ENCODE assay signal across 8 cellular contexts in the genomic region with DNA sequence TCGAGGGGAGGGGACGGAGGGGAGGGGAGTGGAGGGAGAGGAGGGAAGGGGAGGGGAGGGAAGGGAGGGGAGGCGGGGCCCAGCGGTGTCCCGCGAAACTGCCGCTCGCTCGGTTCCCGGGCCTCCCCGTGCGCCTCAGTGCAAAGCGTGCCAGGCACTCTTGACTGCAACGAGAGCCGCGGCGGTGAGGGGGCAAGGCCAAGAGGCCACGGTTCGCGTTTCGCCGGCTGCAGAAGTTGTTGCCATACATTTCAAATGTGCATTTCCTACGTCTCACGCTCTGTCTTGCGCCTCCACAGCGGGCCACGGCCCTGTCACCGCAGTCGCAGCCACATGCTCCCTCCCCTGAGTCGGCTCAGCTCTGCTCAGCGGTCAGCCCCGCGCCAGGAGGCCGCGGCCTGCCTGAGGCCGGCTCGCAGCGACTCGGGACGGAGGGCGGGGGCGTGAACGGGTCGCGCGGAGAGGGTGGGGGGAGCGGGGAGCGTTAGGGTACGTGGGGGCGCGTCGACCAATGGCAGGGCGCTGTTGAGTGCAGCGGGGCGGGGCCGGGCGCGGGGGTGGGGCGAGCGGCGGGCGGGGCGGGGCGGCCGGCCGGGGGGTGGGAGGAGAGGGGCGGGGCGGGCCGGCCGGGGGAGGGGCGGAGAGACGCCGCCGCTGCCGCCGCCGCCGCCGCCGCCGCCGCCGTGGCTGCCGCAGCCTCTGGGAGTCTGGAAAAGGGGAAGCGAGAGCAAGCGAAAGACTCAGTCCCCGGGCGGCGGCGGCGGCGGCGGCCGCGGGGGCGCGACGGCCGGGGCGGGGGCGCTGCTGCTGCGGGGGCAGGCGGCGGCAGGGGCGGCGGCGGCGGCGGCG. TPM values are rescaled to one million over a fixed set of nuclear protein-coding genes. Genes with fewer than 3 reads are reported as not detected.
A peak's percentile ranks its signal among the peaks of the same experiment; 100 is the strongest.
DNase-seq lines count a peak whose midpoint lies in the region; ATAC-seq lines count a peak whose summit lies in the region.

Gene PPP2R5C, plus strand, starts transcription at position 678 of the 849 bp plus-strand sequence. CDS start 185 bp downstream, outside the sequence.

- peaks cover 17% of the 10 kb centered on the region for H3K4me1 ChIP-seq in CD4-positive, CD25-positive, alpha-beta regulatory T cell (ENCODE audit: control insufficient read depth, insufficient read depth, low read length, poor library complexity, severe bottlenecking)
- H3K4me1 ChIP-seq in mesendoderm (ENCODE audit: control insufficient read depth, low read depth, low read length): peaks cover 3% of the 10 kb centered on the region

- peak within 1 kb of the TSS; percentile 78 for H3K4me3 ChIP-seq in CD4-positive, CD25-positive, alpha-beta regulatory T cell (ENCODE audit: low read depth, low read length)
- H3K4me3 ChIP-seq in mesendoderm (ENCODE audit: low read length): peak within 1 kb of the TSS; percentile 94

- H2BK120ac ChIP-seq in mesendoderm (ENCODE audit: low read depth, low read length): no peak within 1 kb of the TSS

- WGBS in mesendoderm (ENCODE audit: extremely low coverage, insufficient coverage, low lambda C conversion rate): no CpG with 5 or more reads among the region's 110 CpGs

- DNase-seq in CD4-positive, CD25-positive, alpha-beta regulatory T cell: peak; percentile 84 to 90 (median 87)
- DNase-seq in HPDE6-E6E7 (ENCODE audit: extremely low spot score) (peak; percentile 91), NOMO-1 treated with dmso at 0.1 percent for 144 hours (lab: John Stamatoyannopoulos, UW; ENCODE audit: unreplicated experiment) (peak; percentile 79), mesendoderm (peak; percentile 91)
- peak; percentile 67 to 78 (median 68) for DNase-seq in activated CD8-positive, alpha-beta memory T cell treated with anti-CD3 and anti-CD28 coated beads for 48 hours (ENCODE audit: low read depth in 2 of 3, low spot score in 2 of 3)
- DNase-seq in effector memory CD8-positive, alpha-beta T cell: peak; percentile 79 to 87 (median 86)
- peak; percentile 72 for DNase-seq in stimulated activated CD8-positive, alpha-beta memory T cell treated with anti-CD3 and anti-CD28 coated beads, Interleukin-12 subunit alpha, Interleukin-12 subunit beta, amount 100 ng/mL, for 24 hours (ENCODE audit: extremely low read depth)

- no peak within 1 kb of the TSS for H2AK5ac ChIP-seq in mesendoderm (ENCODE audit: low read length)

- peak within 1 kb of the TSS; percentile 84 to 95 (median 92) for H3K27ac Mint-ChIP-seq in CD4-positive, CD25-positive, alpha-beta regulatory T cell
- H3K27ac Mint-ChIP-seq in effector memory CD8-positive, alpha-beta T cell: peak within 1 kb of the TSS; percentile 91 to 95

- ATAC-seq in CD4-positive, CD25-positive, alpha-beta regulatory T cell (ENCODE audit: low read depth in 2 of 2): peak; percentile 64 to 68
- peak; percentile 59 for ATAC-seq in GM19463 (IDR thresholded peaks at IDR 0.05; ENCODE audit: unreplicated experiment)
- ATAC-seq in effector memory CD8-positive, alpha-beta T cell (replicated peaks): peak; percentile 67

- H3K9me3 Mint-ChIP-seq in CD4-positive, CD25-positive, alpha-beta regulatory T cell: no peaks in the 10 kb centered on the region
- H3K9me3 Mint-ChIP-seq in effector memory CD8-positive, alpha-beta T cell: no peaks in the 10 kb centered on the region

- H3K79me2 ChIP-seq in mesendoderm (ENCODE audit: control insufficient read depth, insufficient read depth, low read length): no peaks in the 10 kb centered on the region

- H3K27me3 Mint-ChIP-seq in CD4-positive, CD25-positive, alpha-beta regulatory T cell: no peaks in the 10 kb centered on the region
- H3K27me3 Mint-ChIP-seq in effector memory CD8-positive, alpha-beta T cell: no peaks in the 10 kb centered on the region

- peaks cover 23 to 47% (median 32%) of the 10 kb centered on the region in 4 donors for H3K4me1 Mint-ChIP-seq in CD4-positive, CD25-positive, alpha-beta regulatory T cell
- H3K4me1 Mint-ChIP-seq in effector memory CD8-positive, alpha-beta T cell (ENCODE audit: low read depth in 2 of 2): peaks cover 46 to 60% of the 10 kb centered on the region in 2 donors

- H3K18ac ChIP-seq in mesendoderm (ENCODE audit: low read length): peak within 1 kb of the TSS; percentile 90

- H3K4me2 ChIP-seq in mesendoderm (ENCODE audit: low read length): peak within 1 kb of the TSS; percentile 99

- no peaks in the 10 kb centered on the region for H3K79me1 ChIP-seq in mesendoderm (ENCODE audit: low read length)

- no peak within 1 kb of the TSS for H3K23ac ChIP-seq in mesendoderm (ENCODE audit: low read length)

- no peak within 1 kb of the TSS for H4K8ac ChIP-seq in mesendoderm (ENCODE audit: low read depth, low read length)

- no peaks in the 10 kb centered on the region for H3K9me3 ChIP-seq in CD4-positive, CD25-positive, alpha-beta regulatory T cell (ENCODE audit: control insufficient read depth in 2 of 2, low read length in 2 of 2)

- no peak within 1 kb of the TSS for H4K5ac ChIP-seq in mesendoderm (ENCODE audit: low read length)

- H3K56ac ChIP-seq in mesendoderm (ENCODE audit: low read length): peak within 1 kb of the TSS; percentile 98

- H3K27ac ChIP-seq in CD4-positive, CD25-positive, alpha-beta regulatory T cell (ENCODE audit: insufficient read depth, low read length, poor library complexity, severe bottlenecking): peak within 1 kb of the TSS; percentile 86
- peak within 1 kb of the TSS; percentile 55 for H3K27ac ChIP-seq in mesendoderm (ENCODE audit: low read depth, low read length)

- H3K36me3 ChIP-seq in CD4-positive, CD25-positive, alpha-beta regulatory T cell (ENCODE audit: control insufficient read depth, insufficient read depth, low read length): peaks cover 3% of the 10 kb centered on the region
- no peaks in the 10 kb centered on the region for H3K36me3 ChIP-seq in mesendoderm (ENCODE audit: control insufficient read depth, insufficient read depth, low read length)

- H3K36me3 Mint-ChIP-seq in CD4-positive, CD25-positive, alpha-beta regulatory T cell: peaks cover 18% of the 10 kb centered on the region
- peaks cover 74% of the 10 kb centered on the region for H3K36me3 Mint-ChIP-seq in effector memory CD8-positive, alpha-beta T cell (ENCODE audit: insufficient read depth)

- peak within 1 kb of the TSS; percentile 91 for H3K9ac ChIP-seq in mesendoderm (ENCODE audit: low read length)

- H3K27me3 ChIP-seq in CD4-positive, CD25-positive, alpha-beta regulatory T cell (ENCODE audit: control insufficient read depth, insufficient read depth, low read length): no peaks in the 10 kb centered on the region
- H3K27me3 ChIP-seq in mesendoderm (ENCODE audit: insufficient read depth, low read length, poor library complexity): no peaks in the 10 kb centered on the region

- peak within 1 kb of the TSS; percentile 92 to 95 (median 95) for H3K4me3 Mint-ChIP-seq in CD4-positive, CD25-positive, alpha-beta regulatory T cell
- H3K4me3 Mint-ChIP-seq in effector memory CD8-positive, alpha-beta T cell: peak within 1 kb of the TSS; percentile 89 to 93

- no peak within 1 kb of the TSS for H2BK15ac ChIP-seq in mesendoderm (replicated peaks; ENCODE audit: low read depth)

- peak within 1 kb of the TSS; percentile 37 for H2BK5ac ChIP-seq in mesendoderm (ENCODE audit: low read length)

- peak within 1 kb of the TSS; percentile 86 for H3K4ac ChIP-seq in mesendoderm (ENCODE audit: low read depth, low read length)

RNA-seq across cellular contexts. Expression of gene PPP2R5C, which starts in this region (rescaled TPM):
- total RNA-seq in CD4-positive, CD25-positive, alpha-beta regulatory T cell: 650 TPM
- polyA plus RNA-seq in CD4-positive, CD25-positive, alpha-beta regulatory T cell: 100 to 1,000 TPM; 244 to 294 (median 270) TPM
- polyA plus RNA-seq in mesendoderm (2013, experiment 1 of 2): 159 TPM
- 160 TPM for polyA plus RNA-seq in mesendoderm (2013, experiment 2 of 2)

Comparison
In these comparisons a context has a peak if more than half of its experiments do, and no peak if none do; other contexts are left out.
1. Peak in every context shown above with its lines: DNase-seq, ATAC-seq, H3K4me3 ChIP-seq and H3K27ac ChIP-seq.